In genomic region chr17:43720311-43721060, GRCh38 we compare ENCODE assay signal across 8 cellular contexts. TPM values are rescaled to one million over a fixed set of nuclear protein-coding genes. Genes with fewer than 3 reads are reported as not detected.
DNase-seq lines count a peak whose midpoint lies in the region; ATAC-seq, FAIRE-seq and TF ChIP-seq lines count a peak whose summit lies in the region.

No MANE protein-coding gene starts in this region.

- H3F3A ChIP-seq in SK-N-SH (replicated peaks; ENCODE audit: insufficient read depth): peaks cover 10% of the 10 kb centered on the region

- TF ChIP-seq EP300 in SK-N-SH (IDR thresholded peaks at IDR 0.05; ENCODE audit: borderline replicate concordance in 1 of 2, low read depth in 1 of 2, low read length in 1 of 2): no peak

- intact Hi-C loops in pancreas (cut with DNase I): no loop called here

- H3K9me2 ChIP-seq in SK-N-SH: no peaks in the 10 kb centered on the region

- H3K4me3 ChIP-seq in SK-N-SH (ENCODE audit: low read depth in 2 of 2, low read length in 1 of 2) (peak overlapping the region; percentile 47 to 51), cardiac muscle cell (peak overlapping the region; percentile 59), pancreas (peak overlapping the region; percentile 61 to 84 (median 74)), thoracic aorta (peak overlapping the region; percentile 81)

- peak overlapping the region; percentile 73 for H3K4me2 ChIP-seq in SK-N-SH

- ATAC-seq in HG03135 (IDR thresholded peaks at IDR 0.05; ENCODE audit: unreplicated experiment) (peak; percentile 56), pancreas (peak; percentile 90 to 95 (median 94)), thoracic aorta (ENCODE audit: insufficient number of reproducible peaks, low FRiP score, low read depth) (peak; percentile 44), GM21825 (IDR thresholded peaks at IDR 0.05; ENCODE audit: unreplicated experiment) (no peak)

- no peak for FAIRE-seq in pancreas (lab: Jason Lieb, UNC)

- no peak for TF ChIP-seq CTCF in GM13976 (IDR thresholded peaks at IDR 0.05; ENCODE audit: borderline replicate concordance, control extremely low read depth, extremely low read depth, insufficient read depth, missing control alignments)
- no peak for TF ChIP-seq CTCF in SK-N-SH (IDR thresholded peaks at IDR 0.05)
- no peak for TF ChIP-seq CTCF in cardiac muscle cell (IDR thresholded peaks at IDR 0.05; ENCODE audit: low read depth, low read length)
- TF ChIP-seq CTCF in pancreas (IDR thresholded peaks at IDR 0.05): no peak
- no peak for TF ChIP-seq CTCF in thoracic aorta (IDR thresholded peaks at IDR 0.05)

- in situ Hi-C loops in GM13976 (cut with MboI; ENCODE audit: low sequenced_read_pairs, unreplicated experiment): no loop called here

- no peak for TF ChIP-seq RAD21 in SK-N-SH (IDR thresholded peaks at IDR 0.05; ENCODE audit: low read length)

- 22% methylated on average over 36 of the region's 64 CpGs for WGBS in SK-N-SH (ENCODE audit: low lambda C conversion rate)
- WGBS in pancreas, 2 donors: 0 to 1% methylated on average over 47 to 64 of the region's 64 CpGs

- DNase-seq in GM13976 (ENCODE audit: low spot score) (peak; percentile 90), SK-N-SH (peak; percentile 93), cardiac muscle cell (ENCODE audit: low read depth in 1 of 2, low spot score in 1 of 2) (peak; percentile 70 to 81), pancreas (peak; percentile 72 to 89 (median 78)), thoracic aorta (ENCODE audit: low spot score) (peak; percentile 39)
- peak; percentile 31 for DNase-seq in activated naive CD8-positive, alpha-beta T cell treated with anti-CD3 and anti-CD28 coated beads, Interleukin-2, amount 50 U/mL, for 16 hours (ENCODE audit: low read depth, low spot score)

- H3K79me2 ChIP-seq in SK-N-SH (ENCODE audit: insufficient read depth): no peaks in the 10 kb centered on the region

- H3K36me3 ChIP-seq in SK-N-SH (replicated peaks in 1 of 2; ENCODE audit: control insufficient read depth in 1 of 2, insufficient read depth in 2 of 2, low read length in 1 of 2) (no peaks in the 10 kb centered on the region), cardiac muscle cell (no peaks in the 10 kb centered on the region), pancreas (no peaks in the 10 kb centered on the region), thoracic aorta (no peaks in the 10 kb centered on the region)

- peak overlapping the region; percentile 57 for H3K9ac ChIP-seq in SK-N-SH

- peak overlapping the region in 1 of 2 experiments; percentile 60; a peak in 1 of 4 replicates for H3K27ac ChIP-seq in SK-N-SH (ENCODE audit: low read depth in 2 of 2, low read length in 1 of 2)
- H3K27ac ChIP-seq in cardiac muscle cell: no peak overlapping the region
- peak overlapping the region; percentile 74 to 96 (median 94) for H3K27ac ChIP-seq in pancreas
- H3K27ac ChIP-seq in thoracic aorta: peak overlapping the region; percentile 92 to 96

- H3K4me1 ChIP-seq in SK-N-SH (ENCODE audit: control insufficient read depth in 1 of 2, insufficient read depth in 2 of 2, low read depth in 1 of 2, low read length in 1 of 2) (peaks cover 4 to 5% of the 10 kb centered on the region in 2 experiments; a peak in 2 of 4 replicates), cardiac muscle cell (ENCODE audit: low read depth) (peaks cover 9% of the 10 kb centered on the region), pancreas (peaks cover 0 to 5% (median 0%) of the 10 kb centered on the region in 3 donors), thoracic aorta (ENCODE audit: control insufficient read depth in 1 of 2, low read depth in 2 of 2) (peaks cover 5 to 27% of the 10 kb centered on the region in 2 donors)

- H2AFZ ChIP-seq in SK-N-SH (ENCODE audit: low read depth): peak overlapping the region; percentile 67

- H4K20me1 ChIP-seq in SK-N-SH (ENCODE audit: insufficient read depth): no peaks in the 10 kb centered on the region

- H3K27me3 ChIP-seq in SK-N-SH (ENCODE audit: insufficient read depth) (no peaks in the 10 kb centered on the region), cardiac muscle cell (no peaks in the 10 kb centered on the region), pancreas (no peaks in the 10 kb centered on the region), thoracic aorta (replicated peaks; ENCODE audit: insufficient read depth) (no peaks in the 10 kb centered on the region)

- CTCF ChIA-PET in SK-N-SH (lab: Yijun Ruan, JAX): interaction anchor here (6.2 kb wide), 1 partner anchor 26 kb away, joined by 32 read pairs; no protein-coding TSS in a partner anchor

- H3K9me3 ChIP-seq in SK-N-SH: no peaks in the 10 kb centered on the region
- H3K9me3 ChIP-seq in cardiac muscle cell (ENCODE audit: low read depth): no peaks in the 10 kb centered on the region
- no peaks in the 10 kb centered on the region for H3K9me3 ChIP-seq in pancreas
- H3K9me3 ChIP-seq in thoracic aorta: no peaks in the 10 kb centered on the region

- POLR2A ChIA-PET in SK-N-SH (lab: Yijun Ruan, JAX): no interaction called here

TF ChIP-seq in SK-N-SH, 30 proteins besides CTCF, POLR2A, EP300 and RAD21 (continues in another document):
- TF ChIP-seq MEF2A (IDR thresholded peaks at IDR 0.05; ENCODE audit: borderline replicate concordance, low read depth): no peak
- no peak for TF ChIP-seq YY1 (IDR thresholded peaks at IDR 0.05; ENCODE audit: low read depth)
- TF ChIP-seq USF2 (IDR thresholded peaks at IDR 0.05; ENCODE audit: borderline replicate concordance, low read depth, low read length): no peak
- TF ChIP-seq GABPA (IDR thresholded peaks at IDR 0.05; ENCODE audit: low read depth): no peak
- TF ChIP-seq ELF1 (IDR thresholded peaks at IDR 0.05): no peak
- TF ChIP-seq RCOR1 (IDR thresholded peaks at IDR 0.05; ENCODE audit: low read length): no peak
- TF ChIP-seq USF1 (IDR thresholded peaks at IDR 0.05; ENCODE audit: borderline replicate concordance, low read depth): no peak
- no peak for TF ChIP-seq SMC3 (IDR thresholded peaks at IDR 0.05; ENCODE audit: low read depth, low read length)
- TF ChIP-seq FOXM1 (IDR thresholded peaks at IDR 0.05; ENCODE audit: low read depth): no peak
- TF ChIP-seq TAF1 (IDR thresholded peaks at IDR 0.05; ENCODE audit: borderline replicate concordance, low read depth, low read length): peak; percentile 37; the same call in 1 of the 2 replicates
- TF ChIP-seq SIN3A (IDR thresholded peaks at IDR 0.05; ENCODE audit: borderline replicate concordance, low read depth, low read length): no peak
- TF ChIP-seq FOSL2 (IDR thresholded peaks at IDR 0.05; ENCODE audit: borderline replicate concordance, low read depth): no peak
- no peak for TF ChIP-seq EZH2phosphoT487 (IDR thresholded peaks at IDR 0.05; ENCODE audit: borderline replicate concordance, low read depth)
- TF ChIP-seq MXI1 (IDR thresholded peaks at IDR 0.05; ENCODE audit: low read depth, low read length): no peak
- no peak for TF ChIP-seq JUND (IDR thresholded peaks at IDR 0.05)

RNA-seq across cellular contexts. Expression of gene SOST, which starts 38.1 kb away (rescaled TPM):
- polyA plus RNA-seq in SK-N-SH (2012; rRNA removed): not detected in 2 replicates
- polyA plus RNA-seq in SK-N-SH (2012; cell fraction: cytosol; rRNA removed): 0.01 TPM in 1 of 2 replicates, not detected in the other
- polyA plus RNA-seq in SK-N-SH (2012; cell fraction: nucleus; rRNA removed): not detected in 2 replicates
- 0.85 and 3.2 TPM in 2 replicates for total RNA-seq in cardiac muscle cell
- polyA plus RNA-seq in cardiac muscle cell: 0.10 and 4.1 TPM in 2 replicates
- not detected for total RNA-seq in pancreas
- polyA plus RNA-seq in pancreas: not detected
- 10 to 100 TPM; 45.2 to 55.4 TPM for total RNA-seq in thoracic aorta

RNA-seq across cellular contexts. Expression of gene DUSP3, which starts 58.3 kb away (rescaled TPM):
- polyA plus RNA-seq in SK-N-SH (2012; rRNA removed) (31.5 and 39.7 TPM in 2 replicates), cardiac muscle cell (58.7 and 82.4 TPM in 2 replicates), pancreas (10 to 100 TPM; 38.4 to 52.3 TPM)
- polyA plus RNA-seq in SK-N-SH (2012; cell fraction: cytosol; rRNA removed): 28.3 and 29.9 TPM in 2 replicates
- 45.7 and 61.0 TPM in 2 replicates for polyA plus RNA-seq in SK-N-SH (2012; cell fraction: nucleus; rRNA removed)
- total RNA-seq in cardiac muscle cell (66.2 and 71.4 TPM in 2 replicates), pancreas (10 to 100 TPM; 29.4 to 45.9 (median 40.7) TPM), thoracic aorta (100 to 1,000 TPM; 130 to 137 TPM)

RNA-seq across cellular contexts. Expression of gene MEOX1, which starts 58.8 kb away (rescaled TPM):
- 0.05 TPM in 1 of 2 replicates, not detected in the other for polyA plus RNA-seq in SK-N-SH (2012; rRNA removed)
- polyA plus RNA-seq in SK-N-SH (2012; cell fraction: cytosol; rRNA removed): 0.03 and 0.04 TPM in 2 replicates
- 0.02 TPM in 1 of 2 replicates, not detected in the other for polyA plus RNA-seq in SK-N-SH (2012; cell fraction: nucleus; rRNA removed)
- total RNA-seq in cardiac muscle cell: 0.07 and 1.0 TPM in 2 replicates
- polyA plus RNA-seq in cardiac muscle cell: 0.32 TPM in 1 of 2 replicates, not detected in the other
- 1 to 10 TPM in 3 of 6 donors, under 1 TPM in 3; 0.28 to 1.6 (median 0.98) TPM for total RNA-seq in pancreas
- 1 to 10 TPM; 3.3 to 4.3 TPM for polyA plus RNA-seq in pancreas
- total RNA-seq in thoracic aorta: 1 to 10 TPM; 3.0 to 5.4 TPM

RNA-seq across cellular contexts. Expression of gene CFAP97D1, which starts 59.7 kb away (rescaled TPM):
- 0.02 TPM in 2 replicates for polyA plus RNA-seq in SK-N-SH (2012; rRNA removed)
- polyA plus RNA-seq in SK-N-SH (2012; cell fraction: cytosol; rRNA removed): 0.03 TPM in 1 of 2 replicates, not detected in the other
- 0.01 and 0.04 TPM in 2 replicates for polyA plus RNA-seq in SK-N-SH (2012; cell fraction: nucleus; rRNA removed)
- total RNA-seq in cardiac muscle cell: 0.04 TPM in 1 of 2 replicates, not detected in the other
- polyA plus RNA-seq in cardiac muscle cell: not detected in 2 replicates
- under 1 TPM in 1 of 6 donors, not detected in 5; 0.06 TPM for total RNA-seq in pancreas
- not detected for polyA plus RNA-seq in pancreas
- not detected for total RNA-seq in thoracic aorta

Comparison
In these comparisons a context has a peak if more than half of its experiments do, and no peak if none do; other contexts are left out.
1. DNase-seq: peak in every context shown above with its lines; median percentile 93 in SK-N-SH; 90 in GM13976; 78 in pancreas; 76 in cardiac muscle cell; 39 in thoracic aorta; 31 in activated naive CD8-positive, alpha-beta T cell treated with anti-CD3 and anti-CD28 coated beads, Interleukin-2, amount 50 U/mL, for 16 hours.
2. RNA of gene SOST, which starts 38.1 kb away (total RNA-seq): 45.2 to 55.4 TPM in thoracic aorta; 0.85 to 3.2 TPM in cardiac muscle cell and not detected in pancreas; every median in the first group is over 10 times any median in the second.
3. Peak in every context shown above with its lines, with median percentiles within 50 percentile points of each other: H3K4me3 ChIP-seq.